27 cellular contexts compared by ENCODE assay signal in genomic region chr21:42373181-42373907, GRCh38. TPM values are rescaled to one million over a fixed set of nuclear protein-coding genes. Genes with fewer than 3 reads are reported as not detected.
DNase-seq lines count a peak whose midpoint lies in the region; ATAC-seq and TF ChIP-seq lines count a peak whose summit lies in the region.
"Had no signal": no experiment of that assay in that cellular context is flagged by ENCODE, and none has a peak within 500 bp of the region (broad histone marks: within the 10 kb centered on the region; RNA-seq: fewer than 3 reads in every experiment).

No MANE protein-coding gene starts in this region.

- no peak overlapping the region for H4K8ac ChIP-seq in mesenchymal stem cell (ENCODE audit: low read length)

- TF ChIP-seq POLR2A in testis (IDR thresholded peaks at IDR 0.05): no peak

- TF ChIP-seq CTCF in testis (IDR thresholded peaks at IDR 0.05): no peak

- no peaks in the 10 kb centered on the region for H3K36me3 ChIP-seq in testis (ENCODE audit: low read depth, missing control alignments)
- no peaks in the 10 kb centered on the region for H3K36me3 ChIP-seq in mesenchymal stem cell (ENCODE audit: control insufficient read depth in 1 of 2, insufficient read depth in 2 of 2, low read depth in 1 of 2, low read length in 2 of 2)
- H3K36me3 ChIP-seq: MG63, Peyer's patch had no signal

- H3K36me3 Mint-ChIP-seq in activated T-cell treated with anti-CD3 and anti-CD28 coated beads, Interleukin-2, amount 50 U/mL, for 24 hours (ENCODE audit: low read depth): peaks cover 7% of the 10 kb centered on the region
- H3K36me3 Mint-ChIP-seq in naive thymus-derived CD8-positive, alpha-beta T cell: peaks cover 0 to 3% (median 0%) of the 10 kb centered on the region in 3 donors
- H3K36me3 Mint-ChIP-seq: memory B cell had no signal

- intact Hi-C loops in testis (cut with DNase I; ENCODE audit: low total_unique reads): no loop called here

- H3K4me2 ChIP-seq in mesenchymal stem cell (ENCODE audit: low read length, poor library complexity, severe bottlenecking): no peak overlapping the region
- H3K4me2 ChIP-seq: GM23338 had no signal

- no peak overlapping the region for H3K9ac ChIP-seq in mesenchymal stem cell (ENCODE audit: low read length)

- H3K18ac ChIP-seq in mesenchymal stem cell (ENCODE audit: low read depth in 1 of 2, low read length in 2 of 2): no peak overlapping the region

- H3K4me3 ChIP-seq in testis (no peak overlapping the region), mesenchymal stem cell (ENCODE audit: insufficient read depth in 1 of 2, low read depth in 1 of 2, low read length in 2 of 2) (no peak overlapping the region)
- H3K4me3 ChIP-seq: body of pancreas, coronary artery, GM23338, MG63, Peyer's patch had no signal

- no peak overlapping the region for H2BK15ac ChIP-seq in mesenchymal stem cell (ENCODE audit: low read depth, poor library complexity, severe bottlenecking)

- H3K27ac Mint-ChIP-seq in activated T-cell treated with anti-CD3 and anti-CD28 coated beads, Interleukin-2, amount 50 U/mL, for 24 hours: peak overlapping the region; percentile 97
- peak overlapping the region in 6 of 10 donors; percentile 16 to 55 (median 27) for H3K27ac Mint-ChIP-seq in naive thymus-derived CD8-positive, alpha-beta T cell
- H3K27ac Mint-ChIP-seq: GM23338, memory B cell, nephron had no signal

- H3K27me3 Mint-ChIP-seq in activated T-cell treated with anti-CD3 and anti-CD28 coated beads, Interleukin-2, amount 50 U/mL, for 24 hours: no peaks in the 10 kb centered on the region
- H3K27me3 Mint-ChIP-seq in naive thymus-derived CD8-positive, alpha-beta T cell: peaks cover 0 to 4% (median 2%) of the 10 kb centered on the region in 5 donors

- 84 to 89% methylated on average over 11 to 25 of the region's 25 CpGs for WGBS in testis, 2 donors
- 84% methylated on average over 25 of the region's 25 CpGs for WGBS in mesenchymal stem cell

- H3K9me3 ChIP-seq in testis (no peaks in the 10 kb centered on the region), mesenchymal stem cell (ENCODE audit: control insufficient read depth, low read length) (no peaks in the 10 kb centered on the region)
- H3K9me3 ChIP-seq: body of pancreas, Caco-2, MG63, Peyer's patch had no signal

- no peak overlapping the region for H2BK120ac ChIP-seq in mesenchymal stem cell (ENCODE audit: low read depth, low read length)

- H2BK5ac ChIP-seq in mesenchymal stem cell (ENCODE audit: low read depth, low read length, poor library complexity, severe bottlenecking): no peak overlapping the region

- H2AK5ac ChIP-seq in mesenchymal stem cell (ENCODE audit: low read length, severe bottlenecking): no peak overlapping the region

- H3K4me1 ChIP-seq in testis (no peaks in the 10 kb centered on the region), mesenchymal stem cell (ENCODE audit: control insufficient read depth, insufficient read depth, low read depth, low read length) (no peaks in the 10 kb centered on the region)
- H3K4me1 ChIP-seq: Caco-2 had no signal

- no peak overlapping the region for H2BK12ac ChIP-seq in mesenchymal stem cell (ENCODE audit: low read length in 2 of 2)

- peaks cover 51% of the 10 kb centered on the region for H3K4me1 Mint-ChIP-seq in activated T-cell treated with anti-CD3 and anti-CD28 coated beads, Interleukin-2, amount 50 U/mL, for 24 hours (ENCODE audit: low read depth)
- peaks cover 7 to 35% (median 11%) of the 10 kb centered on the region in 4 donors for H3K4me1 Mint-ChIP-seq in naive thymus-derived CD8-positive, alpha-beta T cell

- H3K23ac ChIP-seq in mesenchymal stem cell (ENCODE audit: low read length in 2 of 2): no peak overlapping the region

- H3K79me1 ChIP-seq in mesenchymal stem cell (replicated peaks; ENCODE audit: low read length, poor library complexity, severe bottlenecking): no peaks in the 10 kb centered on the region

- H3K9me3 Mint-ChIP-seq in activated T-cell treated with anti-CD3 and anti-CD28 coated beads, Interleukin-2, amount 50 U/mL, for 24 hours: no peaks in the 10 kb centered on the region
- no peaks in the 10 kb centered on the region for H3K9me3 Mint-ChIP-seq in naive thymus-derived CD8-positive, alpha-beta T cell
- H3K9me3 Mint-ChIP-seq: GM23338, memory B cell had no signal

- H3K27ac ChIP-seq in testis (no peak overlapping the region), mesenchymal stem cell (ENCODE audit: low read length, poor library complexity, severe bottlenecking) (no peak overlapping the region)
- H3K27ac ChIP-seq: body of pancreas, coronary artery, Peyer's patch had no signal

- H4K91ac ChIP-seq in mesenchymal stem cell (ENCODE audit: low read length): no peak overlapping the region

- POLR2A ChIA-PET in naive thymus-derived CD8-positive, alpha-beta T cell (lab: Charles Lee): interaction anchor here (1.1 to 1.4 kb wide), 2 partner anchors 12 to 36 kb away, joined by 3 to 4 read pairs; no protein-coding TSS in a partner anchor

- H2AFZ ChIP-seq in mesenchymal stem cell (ENCODE audit: low read depth, low read length): no peak overlapping the region

- DNase-seq in stimulated activated naive CD4-positive, alpha-beta T cell treated with Interleukin-2 at 50 U/mL for 16 hours (lab: John Stamatoyannopoulos, UW): peak; percentile 24
- DNase-seq in stimulated activated naive CD4-positive, alpha-beta T cell (lab: John Stamatoyannopoulos, UW): no peak
- peak; percentile 64 for DNase-seq in activated T-cell treated with anti-CD3 and anti-CD28 coated beads, Interleukin-2, amount 50 U/mL, for 24 hours
- DNase-seq in naive thymus-derived CD8-positive, alpha-beta T cell: no peak
- no peak for DNase-seq in anterior cingulate cortex (lab: John Stamatoyannopoulos, UW)
- no peak for DNase-seq in testis
- DNase-seq in mesenchymal stem cell: no peak
- DNase-seq: activated CD4-positive, CD25-positive, alpha-beta regulatory T cell; activated effector memory CD4-positive, alpha-beta T cell treated with anti-CD3 and anti-CD28 coated beads, Interleukin-2, amount 50 U/mL, for 16 hours; body of pancreas; Caco-2; foreskin fibroblast; hypothalamus; MG63; NCI-H1694; NCI-H2227 treated with DMSO at 0.1 percent for 48 hours; T-helper 9 cell had no signal

- peak overlapping the region; percentile 52 for H3K4me3 Mint-ChIP-seq in activated T-cell treated with anti-CD3 and anti-CD28 coated beads, Interleukin-2, amount 50 U/mL, for 24 hours
- H3K4me3 Mint-ChIP-seq in naive thymus-derived CD8-positive, alpha-beta T cell: peak overlapping the region in 1 of 10 donors; percentile 10
- H3K4me3 Mint-ChIP-seq: GM23338, memory B cell, nephron had no signal

- ATAC-seq in naive thymus-derived CD8-positive, alpha-beta T cell: peak in 1 of 2 donors; percentile 39
- ATAC-seq in HG03280 (IDR thresholded peaks at IDR 0.05; ENCODE audit: unreplicated experiment): no peak
- ATAC-seq: body of pancreas, GM23338 had no signal

- no peak overlapping the region for H3K4ac ChIP-seq in mesenchymal stem cell (ENCODE audit: low read depth in 1 of 2, low read length in 2 of 2)

- H3K27me3 ChIP-seq in testis: no peaks in the 10 kb centered on the region
- H3K27me3 ChIP-seq in mesenchymal stem cell (ENCODE audit: control insufficient read depth in 1 of 2, insufficient read depth in 1 of 2, low read length in 2 of 2): peaks cover 21 to 69% of the 10 kb centered on the region in 2 experiments
- H3K27me3 ChIP-seq: body of pancreas, MG63, Peyer's patch had no signal

- H3K14ac ChIP-seq in mesenchymal stem cell (ENCODE audit: low read length in 2 of 2): no peak overlapping the region

RNA-seq across cellular contexts. Expression of gene TFF1, which starts 7.0 kb away (rescaled TPM):
- total RNA-seq in naive thymus-derived CD8-positive, alpha-beta T cell: not detected
- polyA plus RNA-seq in naive thymus-derived CD8-positive, alpha-beta T cell: not detected
- total RNA-seq in testis: not detected
- polyA plus RNA-seq in testis (ENCODE audit: insufficient read depth, low read depth, low replicate concordance): not detected
- polyA plus RNA-seq in mesenchymal stem cell (2013, experiment 1 of 2): not detected
- not detected for polyA plus RNA-seq in mesenchymal stem cell (2013, experiment 2 of 2)
- total RNA-seq: endothelial cell of umbilical vein, GM23338, posterior vena cava, skeletal muscle tissue had no signal
- polyA plus RNA-seq: endothelial cell of umbilical vein, GM23338, keratinocyte had no signal

RNA-seq across cellular contexts. Expression of gene TMPRSS3, which starts 22.5 kb away (rescaled TPM):
- 1 to 10 TPM; 2.2 to 2.9 TPM for total RNA-seq in naive thymus-derived CD8-positive, alpha-beta T cell
- 1 to 10 TPM in 1 of 3 donors, under 1 TPM in 1, not detected in 1; 0.89 to 1.4 TPM for polyA plus RNA-seq in naive thymus-derived CD8-positive, alpha-beta T cell
- total RNA-seq in testis: under 1 TPM in 1 of 2 donors, not detected in 1; 0.56 TPM
- polyA plus RNA-seq in testis (ENCODE audit: insufficient read depth, low read depth, low replicate concordance): 0.40 TPM
- polyA plus RNA-seq in mesenchymal stem cell (2013, experiment 1 of 2): not detected
- polyA plus RNA-seq in mesenchymal stem cell (2013, experiment 2 of 2): not detected
- total RNA-seq: Caco-2, endothelial cell of umbilical vein, posterior vena cava, skeletal muscle tissue had no signal
- polyA plus RNA-seq: endothelial cell of umbilical vein, GM23338, keratinocyte had no signal

RNA-seq across cellular contexts. Expression of gene TFF2, which starts 22.6 kb away (rescaled TPM):
- total RNA-seq in naive thymus-derived CD8-positive, alpha-beta T cell: not detected
- polyA plus RNA-seq in naive thymus-derived CD8-positive, alpha-beta T cell: not detected
- not detected for total RNA-seq in testis
- polyA plus RNA-seq in testis (ENCODE audit: insufficient read depth, low read depth, low replicate concordance): not detected
- not detected for polyA plus RNA-seq in mesenchymal stem cell (2013, experiment 1 of 2)
- not detected for polyA plus RNA-seq in mesenchymal stem cell (2013, experiment 2 of 2)
- total RNA-seq: endothelial cell of umbilical vein, GM23338, posterior vena cava, skeletal muscle tissue had no signal
- polyA plus RNA-seq: endothelial cell of umbilical vein, GM23338, keratinocyte had no signal

RNA-seq across cellular contexts. Expression of gene UBASH3A, which starts 30.4 kb away (rescaled TPM):
- 10 to 100 TPM; 91.6 to 99.6 TPM for total RNA-seq in naive thymus-derived CD8-positive, alpha-beta T cell
- polyA plus RNA-seq in naive thymus-derived CD8-positive, alpha-beta T cell: 10 to 100 TPM; 32.8 to 75.3 (median 53.9) TPM
- 1 to 10 TPM in 1 of 2 donors, under 1 TPM in 1; 0.39 to 1.4 TPM for total RNA-seq in testis
- polyA plus RNA-seq in testis (ENCODE audit: insufficient read depth, low read depth, low replicate concordance): 0.40 TPM
- not detected for polyA plus RNA-seq in mesenchymal stem cell (2013, experiment 1 of 2)
- not detected for polyA plus RNA-seq in mesenchymal stem cell (2013, experiment 2 of 2)
- total RNA-seq: Caco-2, endothelial cell of umbilical vein, GM23338 had no signal
- polyA plus RNA-seq: endothelial cell of umbilical vein, GM23338, keratinocyte had no signal

RNA-seq across cellular contexts. Expression of gene TFF3, which starts 58.1 kb away (rescaled TPM):
- total RNA-seq in naive thymus-derived CD8-positive, alpha-beta T cell: not detected
- polyA plus RNA-seq in naive thymus-derived CD8-positive, alpha-beta T cell: not detected
- 10 to 100 TPM in 1 of 2 donors, 1 to 10 TPM in 1; 3.9 to 12.9 TPM for total RNA-seq in testis
- polyA plus RNA-seq in testis (ENCODE audit: insufficient read depth, low read depth, low replicate concordance): 11.5 TPM
- not detected for polyA plus RNA-seq in mesenchymal stem cell (2013, experiment 1 of 2)
- not detected for polyA plus RNA-seq in mesenchymal stem cell (2013, experiment 2 of 2)
- polyA plus RNA-seq: keratinocyte had no signal

Comparison
In these comparisons a context has a peak if more than half of its experiments do, and no peak if none do; other contexts are left out.
1. DNase-seq: peak in stimulated activated naive CD4-positive, alpha-beta T cell treated with Interleukin-2 at 50 U/mL for 16 hours (single experiment) and activated T-cell treated with anti-CD3 and anti-CD28 coated beads, Interleukin-2, amount 50 U/mL, for 24 hours (single experiment); none in stimulated activated naive CD4-positive, alpha-beta T cell (0 of 6), naive thymus-derived CD8-positive, alpha-beta T cell (0 of 10), anterior cingulate cortex (0 of 58), testis (single experiment) and mesenchymal stem cell (single experiment).